Comparison of ENCODE assay signal across 9 cellular contexts in genomic region chr17:78933025-78933958, GRCh38. TPM values are rescaled to one million over a fixed set of nuclear protein-coding genes. Genes with fewer than 3 reads are reported as not detected.
DNase-seq lines count a peak whose midpoint lies in the region; ATAC-seq and TF ChIP-seq lines count a peak whose summit lies in the region.
"Had no signal": no experiment of that assay in that cellular context is flagged by ENCODE, and none has a peak within 500 bp of the region (broad histone marks: within the 10 kb centered on the region; RNA-seq: fewer than 3 reads in every experiment).

No MANE protein-coding gene starts in this region.

- no peaks in the 10 kb centered on the region for H3K36me3 ChIP-seq in KMS-11 (ENCODE audit: insufficient read depth)
- H3K36me3 ChIP-seq in mucosa of rectum (ENCODE audit: control insufficient read depth in 2 of 2, insufficient read depth in 2 of 2, low read length in 2 of 2) = no peaks in the 10 kb centered on the region
- no peaks in the 10 kb centered on the region for H3K36me3 ChIP-seq in thoracic aorta

- H3K9ac ChIP-seq in KMS-11 (peak overlapping the region; percentile 11; the same call in 1 of the 2 replicates), mucosa of rectum (ENCODE audit: low read depth in 1 of 2, low read length in 2 of 2) (no peak overlapping the region)

- no peak overlapping the region for H3K4me3 ChIP-seq in KMS-11 (IDR thresholded peaks at IDR 0.05; ENCODE audit: insufficient read depth, low read depth, low read length)
- H3K4me3 ChIP-seq in WI38 (ENCODE audit: low read depth, low read length) = peak overlapping the region; percentile 34
- H3K4me3 ChIP-seq in mucosa of rectum (ENCODE audit: low read length in 2 of 2) = no peak overlapping the region
- H3K4me3 ChIP-seq in thoracic aorta = peak overlapping the region; percentile 55

- peaks cover 18% of the 10 kb centered on the region for H3K4me1 ChIP-seq in KMS-11 (ENCODE audit: low read depth, poor library complexity, severe bottlenecking)
- peaks cover 5 to 10% of the 10 kb centered on the region in 2 donors for H3K4me1 ChIP-seq in mucosa of rectum (ENCODE audit: control insufficient read depth in 2 of 2, insufficient read depth in 2 of 2, low read length in 2 of 2)
- H3K4me1 ChIP-seq in thoracic aorta (ENCODE audit: control insufficient read depth in 1 of 2, low read depth in 2 of 2) = peaks cover 25 to 38% of the 10 kb centered on the region in 2 donors

- ATAC-seq in thoracic aorta (ENCODE audit: insufficient number of reproducible peaks, low FRiP score, low read depth) (peak; percentile 71), GM19467 (IDR thresholded peaks at IDR 0.05; ENCODE audit: unreplicated experiment) (no peak)

- no peaks in the 10 kb centered on the region for H3K79me2 ChIP-seq in KMS-11 (ENCODE audit: insufficient read depth, low read depth)

- H3K9me3 ChIP-seq in mucosa of rectum (ENCODE audit: control insufficient read depth in 2 of 2, low read length in 2 of 2) (no peaks in the 10 kb centered on the region), thoracic aorta (no peaks in the 10 kb centered on the region)

- no peaks in the 10 kb centered on the region for H4K20me1 ChIP-seq in KMS-11 (ENCODE audit: insufficient read depth)

- H3K4me2 ChIP-seq in KMS-11 = peak overlapping the region; percentile 29; the same call in 1 of the 2 replicates

- H3K27me3 ChIP-seq in KMS-11 (ENCODE audit: insufficient read depth, low read depth) = no peaks in the 10 kb centered on the region
- peaks cover 1 to 2% of the 10 kb centered on the region in 2 donors for H3K27me3 ChIP-seq in mucosa of rectum (ENCODE audit: control insufficient read depth in 2 of 2, insufficient read depth in 2 of 2, low read length in 2 of 2)
- H3K27me3 ChIP-seq in thoracic aorta (replicated peaks; ENCODE audit: insufficient read depth) = no peaks in the 10 kb centered on the region

- DNase-seq in ELR (ENCODE audit: low read depth) = peak; percentile 100
- DNase-seq in dermis blood vessel endothelial cell = peak; percentile 98
- peak; percentile 44 for DNase-seq in thoracic aorta (ENCODE audit: low spot score)
- no peak for DNase-seq in ureter (ENCODE audit: low spot score)

- H2AFZ ChIP-seq in KMS-11 (ENCODE audit: low read depth) = peak overlapping the region; percentile 67

- peak overlapping the region; percentile 40; the same call in 1 of the 2 replicates for H3K27ac ChIP-seq in KMS-11
- H3K27ac ChIP-seq in mucosa of rectum (ENCODE audit: low read depth in 2 of 2, low read length in 2 of 2) = peak overlapping the region; percentile 60 to 66
- H3K27ac ChIP-seq in thoracic aorta = peak overlapping the region; percentile 94 to 96

- TF ChIP-seq CTCF in KMS-11 (conservative IDR thresholded peaks at IDR 0.05; ENCODE audit: low read depth, low read length) (no peak), WI38 (IDR thresholded peaks at IDR 0.05; ENCODE audit: low read depth, low read length) (no peak), thoracic aorta (IDR thresholded peaks at IDR 0.05) (no peak)

RNA-seq across cellular contexts. Expression of gene TIMP2, which starts 8.1 kb away (rescaled TPM):
- total RNA-seq in dermis blood vessel endothelial cell = 57.9 and 95.3 TPM in 2 replicates
- 100 to 1,000 TPM; 475 to 619 TPM for total RNA-seq in thoracic aorta
- total RNA-seq in ureter = 118 TPM

RNA-seq across cellular contexts. Expression of gene CEP295NL, which starts 30.3 kb away (rescaled TPM):
- total RNA-seq in dermis blood vessel endothelial cell (1.5 and 5.1 TPM in 2 replicates), thoracic aorta (10 to 100 TPM in 1 of 2 donors, 1 to 10 TPM in 1; 6.8 to 13.0 TPM), ureter (5.2 TPM)
- total RNA-seq: T-helper 2 cell treated with Interferon-gamma antibody and Interleukin-4, amounts not matched to agents 100 ng/mL and 5 ng/mL, for 36 hours had no signal

RNA-seq across cellular contexts. Expression of gene LGALS3BP, which starts 46.4 kb away (rescaled TPM):
- total RNA-seq in dermis blood vessel endothelial cell = 3.5 and 7.5 TPM in 2 replicates
- total RNA-seq in thoracic aorta = 100 to 1,000 TPM; 205 to 308 TPM
- 393 TPM for total RNA-seq in ureter

Comparison
In these comparisons a context has a peak if more than half of its experiments do, and no peak if none do; other contexts are left out.
1. H3K27ac ChIP-seq: peak in every context shown above with its lines; median percentile 95 in thoracic aorta; 63 in mucosa of rectum; 40 in KMS-11.
2. H3K4me3 ChIP-seq: peak in WI38 (single experiment) and thoracic aorta (single experiment); none in KMS-11 (single experiment) and mucosa of rectum (0 of 2).
3. RNA of gene LGALS3BP, which starts 46.4 kb away (total RNA-seq): 393 TPM in ureter (single experiment) and 205 to 308 TPM in thoracic aorta; 3.5 to 7.5 TPM in dermis blood vessel endothelial cell; every median in the first group is over 10 times any median in the second.